In the genomic region with DNA sequence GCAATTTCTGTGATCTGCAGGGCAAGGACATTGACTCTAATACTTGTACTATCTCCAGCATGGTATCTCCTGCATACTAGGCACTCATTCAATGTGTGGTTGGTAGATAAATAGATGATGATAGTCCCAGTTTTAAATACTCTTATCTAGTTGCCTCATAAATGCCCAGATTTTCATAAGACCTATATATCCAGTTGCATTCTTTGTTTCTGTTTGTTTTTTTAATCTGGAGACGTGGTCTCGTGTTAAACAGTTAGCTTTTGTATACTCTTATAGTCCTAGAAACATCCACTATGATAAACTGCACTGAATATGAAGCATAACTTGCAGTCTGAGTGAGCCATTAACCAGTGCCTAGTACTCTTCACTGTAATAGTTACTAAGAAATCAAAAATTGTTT, we compare ENCODE assay signal across 21 cellular contexts. TPM values are rescaled to one million over a fixed set of nuclear protein-coding genes. Genes with fewer than 3 reads are reported as not detected.
DNase-seq lines count a peak whose midpoint lies in the region; ATAC-seq and TF ChIP-seq lines count a peak whose summit lies in the region.
"Had no signal": no experiment of that assay in that cellular context is flagged by ENCODE, and none has a peak within 500 bp of the region (broad histone marks: within the 10 kb centered on the region; RNA-seq: fewer than 3 reads in every experiment).

No MANE protein-coding gene starts in this region.

- peaks cover 51% of the 10 kb centered on the region for H3K4me1 Mint-ChIP-seq in activated naive CD8-positive, alpha-beta T cell (ENCODE audit: low read depth)
- H3K4me1 Mint-ChIP-seq in activated naive CD8-positive, alpha-beta T cell treated with anti-CD3 and anti-CD28 coated beads, Interleukin-2, amount 50 U/mL, for 24 hours = peaks cover 45% of the 10 kb centered on the region
- H3K4me1 Mint-ChIP-seq in osteocyte (ENCODE audit: unreplicated experiment) = peaks cover 23% of the 10 kb centered on the region

- TF ChIP-seq CTCF in osteocyte (IDR thresholded peaks at IDR 0.05) = no peak

- no peak for DNase-seq in activated naive CD8-positive, alpha-beta T cell treated with anti-CD3 and anti-CD28 coated beads, Interleukin-2, amount 50 U/mL, for 24 hours
- DNase-seq in OCI-M1 (lab: John Stamatoyannopoulos, UW) (peak; percentile 61), osteocyte (ENCODE audit: extremely low spot score, unreplicated experiment) (no peak), G401 (ENCODE audit: low spot score) (no peak)
- DNase-seq in effector memory CD4-positive, alpha-beta T cell = no peak
- DNase-seq: activated CD8-positive, alpha-beta memory T cell treated with anti-CD3 and anti-CD28 coated beads, Interleukin-2, amount 50 U/mL, for 48 hours; adrenal gland; Caco-2; EL; glutamatergic neuron; MM.1S; NCI-H146; NCI-H2171; pancreas; SHP77 treated with DMSO at 0.1 percent for 48 hours; sigmoid colon had no signal

- in situ Hi-C loops in G401 (cut with HindIII; ENCODE audit: low sequenced_read_pairs) = no loop called here

- H3K9me3 Mint-ChIP-seq in activated naive CD8-positive, alpha-beta T cell (ENCODE audit: low read depth) = peaks cover 9% of the 10 kb centered on the region
- peaks cover 8% of the 10 kb centered on the region for H3K9me3 Mint-ChIP-seq in activated naive CD8-positive, alpha-beta T cell treated with anti-CD3 and anti-CD28 coated beads, Interleukin-2, amount 50 U/mL, for 24 hours
- H3K9me3 Mint-ChIP-seq in osteocyte (ENCODE audit: unreplicated experiment) = no peaks in the 10 kb centered on the region

- peak overlapping the region; percentile 66 for H3K27ac Mint-ChIP-seq in activated naive CD8-positive, alpha-beta T cell
- H3K27ac Mint-ChIP-seq in activated naive CD8-positive, alpha-beta T cell treated with anti-CD3 and anti-CD28 coated beads, Interleukin-2, amount 50 U/mL, for 24 hours = no peak overlapping the region
- peak overlapping the region; percentile 12 for H3K27ac Mint-ChIP-seq in osteocyte (ENCODE audit: unreplicated experiment)

- H3K27me3 ChIP-seq in effector memory CD4-positive, alpha-beta T cell (replicated peaks; ENCODE audit: control insufficient read depth, insufficient read depth, low read length, poor library complexity, severe bottlenecking) = no peaks in the 10 kb centered on the region
- H3K27me3 ChIP-seq: adrenal gland, pancreas, sigmoid colon, tibial nerve had no signal

- no peaks in the 10 kb centered on the region for H3K27me3 Mint-ChIP-seq in activated naive CD8-positive, alpha-beta T cell
- no peaks in the 10 kb centered on the region for H3K27me3 Mint-ChIP-seq in activated naive CD8-positive, alpha-beta T cell treated with anti-CD3 and anti-CD28 coated beads, Interleukin-2, amount 50 U/mL, for 24 hours
- no peaks in the 10 kb centered on the region for H3K27me3 Mint-ChIP-seq in osteocyte (ENCODE audit: unreplicated experiment)

- H3K4me3 ChIP-seq in effector memory CD4-positive, alpha-beta T cell (ENCODE audit: insufficient read depth, low read depth, low read length, poor library complexity, severe bottlenecking) = no peak overlapping the region
- H3K4me3 ChIP-seq: adrenal gland, lung, pancreas, sigmoid colon, tibial nerve had no signal

- peaks cover 17% of the 10 kb centered on the region for H3K36me3 Mint-ChIP-seq in activated naive CD8-positive, alpha-beta T cell
- peaks cover 29% of the 10 kb centered on the region for H3K36me3 Mint-ChIP-seq in activated naive CD8-positive, alpha-beta T cell treated with anti-CD3 and anti-CD28 coated beads, Interleukin-2, amount 50 U/mL, for 24 hours (ENCODE audit: low read depth)
- peaks cover 4% of the 10 kb centered on the region for H3K36me3 Mint-ChIP-seq in osteocyte (ENCODE audit: unreplicated experiment)

- H3K4me3 Mint-ChIP-seq in activated naive CD8-positive, alpha-beta T cell = peak overlapping the region; percentile 43
- H3K4me3 Mint-ChIP-seq in activated naive CD8-positive, alpha-beta T cell treated with anti-CD3 and anti-CD28 coated beads, Interleukin-2, amount 50 U/mL, for 24 hours = no peak overlapping the region
- H3K4me3 Mint-ChIP-seq in osteocyte (ENCODE audit: unreplicated experiment) = no peak overlapping the region

- H3K9me3 ChIP-seq in effector memory CD4-positive, alpha-beta T cell (ENCODE audit: control insufficient read depth, low read length) = no peaks in the 10 kb centered on the region
- H3K9me3 ChIP-seq: adrenal gland, Caco-2, pancreas, sigmoid colon, tibial nerve had no signal

- no peak for ATAC-seq in activated naive CD8-positive, alpha-beta T cell treated with anti-CD3 and anti-CD28 coated beads, Interleukin-2, amount 50 U/mL, for 24 hours
- ATAC-seq in GM21360 (IDR thresholded peaks at IDR 0.05; ENCODE audit: unreplicated experiment) = no peak

- H3K4me1 ChIP-seq in effector memory CD4-positive, alpha-beta T cell (ENCODE audit: control insufficient read depth, insufficient read depth, low read length, poor library complexity, severe bottlenecking) = peaks cover 33% of the 10 kb centered on the region

- H3K27ac ChIP-seq in effector memory CD4-positive, alpha-beta T cell (ENCODE audit: insufficient read depth, low read length, poor library complexity, severe bottlenecking) = peak overlapping the region; percentile 31
- H3K27ac ChIP-seq: adrenal gland, epithelial cell of prostate, pancreas, sigmoid colon, tibial nerve had no signal

- no peaks in the 10 kb centered on the region for H3K36me3 ChIP-seq in effector memory CD4-positive, alpha-beta T cell (ENCODE audit: control insufficient read depth, insufficient read depth, low read length)
- H3K36me3 ChIP-seq: adrenal gland, pancreas, sigmoid colon, tibial nerve had no signal

RNA-seq across cellular contexts. Expression of a gene that starts 35.5 kb away (rescaled TPM):
- total RNA-seq in osteocyte = 1.5 and 2.9 TPM in 2 replicates
- total RNA-seq in G401 (2014; rRNA removed; shearing (Covaris generic)) = not detected in 2 replicates

RNA-seq across cellular contexts. Expression of a gene that starts 47.0 kb away (rescaled TPM):
- 50.6 and 53.8 TPM in 2 replicates for total RNA-seq in osteocyte
- total RNA-seq in G401 (2014; rRNA removed; shearing (Covaris generic)) = 38.0 and 52.0 TPM in 2 replicates
